Comparison of ENCODE assay signal across 23 cellular contexts in the genomic region with DNA sequence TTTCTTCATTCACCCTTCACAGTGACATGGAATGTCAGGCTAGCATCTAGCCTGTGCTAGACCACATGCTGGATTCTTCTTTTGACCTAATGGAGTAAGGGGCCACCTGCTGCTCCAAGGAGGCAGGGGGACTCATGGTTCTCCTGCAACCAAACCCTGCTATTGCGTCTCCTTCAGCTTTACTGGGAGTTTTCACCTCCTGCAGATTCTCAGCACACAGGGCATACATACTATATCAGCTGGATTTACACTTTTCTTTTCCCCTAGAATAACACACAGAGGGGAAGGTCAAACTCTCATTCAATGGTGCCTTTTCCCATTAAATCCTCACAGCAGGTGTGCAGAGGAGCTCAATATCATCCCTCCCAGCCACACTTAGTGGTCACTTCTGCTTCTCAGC. TPM values are rescaled to one million over a fixed set of nuclear protein-coding genes. Genes with fewer than 3 reads are reported as not detected.
DNase-seq lines count a peak whose midpoint lies in the region; ATAC-seq, FAIRE-seq and TF ChIP-seq lines count a peak whose summit lies in the region.
"Had no signal": no experiment of that assay in that cellular context is flagged by ENCODE, and none has a peak within 500 bp of the region (broad histone marks: within the 10 kb centered on the region; RNA-seq: fewer than 3 reads in every experiment).

No MANE protein-coding gene starts in this region.

- H3K36me3 Mint-ChIP-seq in GM23338 (ENCODE audit: low read depth) = no peaks in the 10 kb centered on the region
- H3K36me3 Mint-ChIP-seq: CD4-positive, CD25-positive, alpha-beta regulatory T cell; CD8-positive, alpha-beta memory T cell; IgD-negative memory B cell had no signal

- H3K27ac ChIP-seq in GM23338 (ENCODE audit: low read depth) (no peak overlapping the region), H1 (ENCODE audit: low read depth, low read length) (no peak overlapping the region), mesendoderm (ENCODE audit: low read depth, low read length) (no peak overlapping the region)
- H3K27ac ChIP-seq: BLaER1 had no signal

- H3K79me1 ChIP-seq in H1 (ENCODE audit: low read depth, low read length) (no peaks in the 10 kb centered on the region), mesendoderm (ENCODE audit: low read length) (no peaks in the 10 kb centered on the region)

- peak; percentile 75 for FAIRE-seq in H1 (lab: Jason Lieb, UNC)
- FAIRE-seq: GM12892, HepG2, HTR-8/SVneo had no signal

- H4K8ac ChIP-seq in H1 (ENCODE audit: extremely low read depth, insufficient read depth, low read length) (no peak overlapping the region), mesendoderm (ENCODE audit: low read depth, low read length) (no peak overlapping the region)

- H3K18ac ChIP-seq in H1 (ENCODE audit: extremely low read depth, low read length) (no peak overlapping the region), mesendoderm (ENCODE audit: low read length) (no peak overlapping the region)

- no peak overlapping the region for H4K91ac ChIP-seq in H1 (replicated peaks; ENCODE audit: insufficient read length, low read length)

- no peak overlapping the region for H2BK12ac ChIP-seq in H1 (ENCODE audit: low read depth, low read length)

- H3K4me1 ChIP-seq in GM23338 (ENCODE audit: insufficient read depth) (peaks cover 4% of the 10 kb centered on the region), H1 (replicated peaks in 1 of 4; ENCODE audit: control insufficient read depth in 3 of 4, insufficient read depth in 4 of 4, low read length in 3 of 4) (peaks cover 0 to 3% (median 0%) of the 10 kb centered on the region in 4 experiments; a peak in 2 of 7 replicates), mesendoderm (ENCODE audit: control insufficient read depth, low read depth, low read length) (no peaks in the 10 kb centered on the region)
- H3K4me1 ChIP-seq: BLaER1 had no signal

- H3K36me3 ChIP-seq in GM23338 (ENCODE audit: insufficient read depth) (no peaks in the 10 kb centered on the region), H1 (ENCODE audit: control insufficient read depth in 2 of 4, insufficient read depth in 4 of 4, low read length in 3 of 4) (no peaks in the 10 kb centered on the region), mesendoderm (ENCODE audit: control insufficient read depth, insufficient read depth, low read length) (no peaks in the 10 kb centered on the region)
- H3K36me3 ChIP-seq: BLaER1 had no signal

- H3K27me3 ChIP-seq in GM23338 (ENCODE audit: insufficient read depth) = peaks cover 11% of the 10 kb centered on the region; the same call in 1 of the 2 replicates
- H3K27me3 ChIP-seq in H1 (replicated peaks in 1 of 4; ENCODE audit: control insufficient read depth in 3 of 4, extremely low read depth in 1 of 4, insufficient read depth in 3 of 4, low read length in 3 of 4) = peaks cover 6 to 10% (median 8%) of the 10 kb centered on the region in 4 experiments; a peak in 5 of 7 replicates
- H3K27me3 ChIP-seq in mesendoderm (ENCODE audit: insufficient read depth, low read length, poor library complexity) = no peaks in the 10 kb centered on the region
- H3K27me3 ChIP-seq: BLaER1 had no signal

- peaks cover 15% of the 10 kb centered on the region for H3K27me3 Mint-ChIP-seq in GM23338 (ENCODE audit: insufficient read depth, low read depth, poor library complexity)

- H2BK15ac ChIP-seq in H1 (ENCODE audit: low read length) (no peak overlapping the region), mesendoderm (replicated peaks; ENCODE audit: low read depth) (no peak overlapping the region)

- H3K9me3 ChIP-seq in H1 (ENCODE audit: insufficient read depth in 2 of 2, low read depth in 1 of 2, low read length in 1 of 2) = no peaks in the 10 kb centered on the region
- H3K9me3 ChIP-seq: BLaER1 had no signal

- DNase-seq in GM23338 (ENCODE audit: low spot score) = peak; percentile 14
- DNase-seq in NCI-H146 treated with DMSO at 0.1 percent for 48 hours (lab: John Stamatoyannopoulos, UW; ENCODE audit: unreplicated experiment) = peak; percentile 71
- DNase-seq in H1 (ENCODE audit: low read depth in 1 of 2, low spot score in 2 of 2) = no peak
- peak; percentile 15 for DNase-seq in mesendoderm
- no peak for DNase-seq in G401 (ENCODE audit: low spot score)
- no peak for DNase-seq in T-helper 2 cell
- DNase-seq in HUDEP-2 (lab: John Stamatoyannopoulos, UW; ENCODE audit: unreplicated experiment in 76 of 76) = no peak
- no peak for DNase-seq in KG1 (lab: John Stamatoyannopoulos, UW)
- DNase-seq: 8988T; CD4-positive, CD25-positive, alpha-beta regulatory T cell; CD8-positive, alpha-beta memory T cell; COR-L47; DMS 273 treated with DMSO at 0.1 percent for 48 hours; DMS53; GDM1; HCEC 1CT; HFFc6; KBM-7 had no signal

- H3K4ac ChIP-seq in H1 (replicated peaks; ENCODE audit: insufficient read length, low read depth, low read length) = no peak overlapping the region
- H3K4ac ChIP-seq in mesendoderm (ENCODE audit: low read depth, low read length) = no peak overlapping the region

- no peak overlapping the region for H3K4me3 Mint-ChIP-seq in GM23338
- H3K4me3 Mint-ChIP-seq: CD4-positive, CD25-positive, alpha-beta regulatory T cell; CD8-positive, alpha-beta memory T cell; HFFc6; IgD-negative memory B cell had no signal

- no peak for TF ChIP-seq RAD21 in H1 (IDR thresholded peaks at IDR 0.05 in 1 of 2, conservative IDR thresholded peaks at IDR 0.05 in 1 of 2; ENCODE audit: low read depth in 2 of 2, low read length in 2 of 2)

- H3K9me2 ChIP-seq in GM23338 (ENCODE audit: insufficient read depth) = 0 out of 2 replicates have a peak, but pooled peaks cover 1% of the 10 kb centered on the region

- ATAC-seq in GM23338 = peak; percentile 93
- ATAC-seq: HepG2 had no signal

- H4K5ac ChIP-seq in H1 (ENCODE audit: insufficient read length, low read depth, low read length) (no peak overlapping the region), mesendoderm (ENCODE audit: low read length) (no peak overlapping the region)

- TF ChIP-seq EP300 in H1 (IDR thresholded peaks at IDR 0.05; ENCODE audit: borderline replicate concordance in 1 of 2, low read depth in 2 of 2, low read length in 2 of 2) = no peak

- no peak overlapping the region for H2BK120ac ChIP-seq in H1 (replicated peaks; ENCODE audit: low read depth, low read length)
- H2BK120ac ChIP-seq in mesendoderm (ENCODE audit: low read depth, low read length) = no peak overlapping the region

- H2BK20ac ChIP-seq in H1 (ENCODE audit: low read length) = no peak overlapping the region

- peaks cover 10% of the 10 kb centered on the region for H3K4me1 Mint-ChIP-seq in GM23338
- H3K4me1 Mint-ChIP-seq: CD8-positive, alpha-beta memory T cell; IgD-negative memory B cell had no signal

- H3K56ac ChIP-seq in H1 (replicated peaks; ENCODE audit: insufficient read length, low read depth, low read length) (no peak overlapping the region), mesendoderm (ENCODE audit: low read length) (no peak overlapping the region)

- no peak for TF ChIP-seq POLR2A in H1 (IDR thresholded peaks at IDR 0.05; ENCODE audit: control extremely low read depth in 1 of 2, low read depth in 2 of 2, low read length in 2 of 2)

- H3K4me2 ChIP-seq in GM23338 (no peak overlapping the region), H1 (ENCODE audit: insufficient read depth in 1 of 2, low read depth in 2 of 2, low read length in 2 of 2) (no peak overlapping the region), mesendoderm (ENCODE audit: low read length) (no peak overlapping the region)
- H3K4me2 ChIP-seq: BLaER1 had no signal

- H3K27ac Mint-ChIP-seq in GM23338 = no peak overlapping the region
- H3K27ac Mint-ChIP-seq: CD4-positive, CD25-positive, alpha-beta regulatory T cell; CD8-positive, alpha-beta memory T cell; HFFc6; IgD-negative memory B cell had no signal

- H3K79me2 ChIP-seq in GM23338 (replicated peaks; ENCODE audit: insufficient read depth) = no peaks in the 10 kb centered on the region
- H3K79me2 ChIP-seq in H1 (ENCODE audit: control insufficient read depth in 1 of 2, insufficient read depth in 2 of 2, low read length in 2 of 2) = no peaks in the 10 kb centered on the region
- no peaks in the 10 kb centered on the region for H3K79me2 ChIP-seq in mesendoderm (ENCODE audit: control insufficient read depth, insufficient read depth, low read length)

- H2AFZ ChIP-seq in GM23338 (no peak overlapping the region), H1 (ENCODE audit: low read length) (no peak overlapping the region)

- H3K14ac ChIP-seq in H1 (ENCODE audit: insufficient read length) = no peak overlapping the region

- no peaks in the 10 kb centered on the region for H3K9me3 Mint-ChIP-seq in GM23338
- H3K9me3 Mint-ChIP-seq: HFFc6, IgD-negative memory B cell had no signal

- H3K23me2 ChIP-seq in H1 (ENCODE audit: low read depth, low read length) = peaks cover 3% of the 10 kb centered on the region; the same call in 1 of the 2 replicates

- H2AK5ac ChIP-seq in H1 (ENCODE audit: low read depth, low read length) (no peak overlapping the region), mesendoderm (ENCODE audit: low read length) (no peak overlapping the region)

- TF ChIP-seq CTCF in GM23338 (conservative IDR thresholded peaks at IDR 0.05; ENCODE audit: low read depth in 2 of 2) (no peak), H1 (IDR thresholded peaks at IDR 0.05; ENCODE audit: control extremely low read depth in 1 of 3, insufficient read depth in 1 of 3, low read depth in 1 of 3, low read length in 3 of 3) (no peak)

- CTCF ChIA-PET in H1 (lab: Charles Lee; ENCODE audit: partially characterized antibody) = interaction anchor here (1.4 kb wide), 1 partner anchor 37 kb away, joined by 3 read pairs; no protein-coding TSS in a partner anchor

- H3K4me3 ChIP-seq in GM23338 (no peak overlapping the region), H1 (ENCODE audit: extremely low read depth in 1 of 4, insufficient read depth in 2 of 4, low read depth in 3 of 4, low read length in 4 of 4) (no peak overlapping the region), mesendoderm (ENCODE audit: low read length) (no peak overlapping the region)
- H3K4me3 ChIP-seq: BLaER1 had no signal

- POLR2A ChIA-PET in H1 (lab: Charles Lee; ENCODE audit: partially characterized antibody) = interaction anchor here (0.7 to 1.0 kb wide), 2 partner anchors 16 to 17 kb away, joined by 3 to 4 read pairs; a partner anchor contains a TSS

- no peak overlapping the region for H3K23ac ChIP-seq in H1 (ENCODE audit: insufficient read length)
- H3K23ac ChIP-seq in mesendoderm (ENCODE audit: low read length) = no peak overlapping the region

- WGBS in H1 (ENCODE audit: extremely low coverage in 1 of 2, insufficient coverage in 1 of 2, insufficient read length in 1 of 2, insufficient replicate concordance in 2 of 2, low coverage in 1 of 2, low lambda C conversion rate in 2 of 2, missing lambda C conversion rate in 1 of 2), 2 experiments = 30% methylated on average over 1 of the region's 1 CpG; no CpG with 5 or more reads in 1 of the 2 experiments
- WGBS in mesendoderm (ENCODE audit: extremely low coverage, insufficient coverage, low lambda C conversion rate) = no CpG with 5 or more reads among the region's 1 CpG

- no peaks in the 10 kb centered on the region for H3F3A ChIP-seq in GM23338 (replicated peaks; ENCODE audit: low read depth)

- H2BK5ac ChIP-seq in H1 (ENCODE audit: low read depth, low read length) = no peak overlapping the region
- H2BK5ac ChIP-seq in mesendoderm (ENCODE audit: low read length) = no peak overlapping the region

- H3K9ac ChIP-seq in H1 (replicated peaks in 1 of 4; ENCODE audit: extremely low read depth in 1 of 4, low read depth in 3 of 4, low read length in 3 of 4) (no peak overlapping the region), mesendoderm (ENCODE audit: low read length) (no peak overlapping the region)
- H3K9ac ChIP-seq: BLaER1 had no signal

- H4K20me1 ChIP-seq in GM23338 (replicated peaks; ENCODE audit: insufficient read depth) (no peaks in the 10 kb centered on the region), H1 (replicated peaks in 1 of 2; ENCODE audit: control insufficient read depth in 1 of 2, insufficient read depth in 2 of 2, low read length in 2 of 2) (no peaks in the 10 kb centered on the region)
- H4K20me1 ChIP-seq: BLaER1 had no signal

- in situ Hi-C loops in G401 (cut with HindIII; ENCODE audit: low sequenced_read_pairs) = no loop called here

RNA-seq across cellular contexts. Expression of a gene that starts 16.6 kb away (rescaled TPM):
- total RNA-seq in GM23338 (2014; rRNA removed; shearing (Covaris generic)) = 8.8 and 18.3 TPM in 2 replicates
- polyA plus RNA-seq in GM23338 (2016; fragmentation: Nextera tagmentation; extraction: Ambion mirVana) (8.1 and 12.2 TPM in 2 replicates), H1 (2011; rRNA removed) (2.0 and 2.1 TPM in 2 replicates)
- total RNA-seq in H1 (2021; fragmentation: NEBNext Ultra II Directional; extraction: Animal tissue kit (Norgen Biotek cat#: 25700)) = 5.2 and 7.1 TPM in 2 replicates
- polyA plus RNA-seq in H1 (2011; cell fraction: cytosol; rRNA removed) = 3.8 TPM
- polyA plus RNA-seq in H1 (2011; cell fraction: nucleus; rRNA removed) = 1.6 TPM
- polyA plus RNA-seq in H1 (2012, experiment 1 of 2) = 2.8 to 11.9 TPM (median 3.8 TPM) in 4 replicates
- 1.7 TPM for polyA plus RNA-seq in H1 (2012, experiment 2 of 2)
- polyA plus RNA-seq in H1 (2013, experiment 1 of 2) = 4.8 TPM
- polyA plus RNA-seq in H1 (2013, experiment 2 of 2) = 3.2 TPM
- polyA minus RNA-seq in H1 (2011; rRNA and poly(A)+ RNA removed) = 2.4 and 2.6 TPM in 2 replicates
- 6.5 TPM for polyA minus RNA-seq in H1 (2011; cell fraction: cytosol; rRNA and poly(A)+ RNA removed)
- polyA minus RNA-seq in H1 (2011; cell fraction: nucleus; rRNA and poly(A)+ RNA removed) = 5.3 TPM
- 1.8 TPM for polyA plus RNA-seq in mesendoderm (2013, experiment 1 of 2)
- polyA plus RNA-seq in mesendoderm (2013, experiment 2 of 2) = 1.3 TPM
- total RNA-seq in G401 (2014; rRNA removed; shearing (Covaris generic)) = not detected in 2 replicates
- total RNA-seq: HepG2 had no signal
- polyA plus RNA-seq: HepG2 had no signal

RNA-seq across cellular contexts. Expression of a gene that starts 46.0 kb away (rescaled TPM):
- total RNA-seq in GM23338 (2014; rRNA removed; shearing (Covaris generic)) = 20.8 and 26.4 TPM in 2 replicates
- polyA plus RNA-seq in GM23338 (2016; fragmentation: Nextera tagmentation; extraction: Ambion mirVana) (12.7 and 16.4 TPM in 2 replicates), H1 (2011; rRNA removed) (5.0 and 5.6 TPM in 2 replicates)
- 22.7 and 23.2 TPM in 2 replicates for total RNA-seq in H1 (2021; fragmentation: NEBNext Ultra II Directional; extraction: Animal tissue kit (Norgen Biotek cat#: 25700))
- polyA plus RNA-seq in H1 (2011; cell fraction: cytosol; rRNA removed) = 9.3 TPM
- 2.9 TPM for polyA plus RNA-seq in H1 (2011; cell fraction: nucleus; rRNA removed)
- 8.4 to 13.0 TPM (median 10.1 TPM) in 4 replicates for polyA plus RNA-seq in H1 (2012, experiment 1 of 2)
- 0.66 TPM for polyA plus RNA-seq in H1 (2012, experiment 2 of 2)
- polyA plus RNA-seq in H1 (2013, experiment 1 of 2) = 31.7 TPM
- polyA plus RNA-seq in H1 (2013, experiment 2 of 2) = 35.2 TPM
- polyA minus RNA-seq in H1 (2011; rRNA and poly(A)+ RNA removed) = 10.9 and 17.4 TPM in 2 replicates
- 17.9 TPM for polyA minus RNA-seq in H1 (2011; cell fraction: cytosol; rRNA and poly(A)+ RNA removed)
- 13.5 TPM for polyA minus RNA-seq in H1 (2011; cell fraction: nucleus; rRNA and poly(A)+ RNA removed)
- 16.0 TPM for polyA plus RNA-seq in mesendoderm (2013, experiment 1 of 2)
- 15.7 TPM for polyA plus RNA-seq in mesendoderm (2013, experiment 2 of 2)
- total RNA-seq in G401 (2014; rRNA removed; shearing (Covaris generic)) = 23.1 and 25.1 TPM in 2 replicates

Comparison
In these comparisons a context has a peak if more than half of its experiments do, and no peak if none do; other contexts are left out.
1. DNase-seq: peak in GM23338 (single experiment), NCI-H146 treated with DMSO at 0.1 percent for 48 hours (single experiment) and mesendoderm (single experiment); none in H1 (0 of 2), G401 (single experiment), T-helper 2 cell (0 of 5), HUDEP-2 (0 of 76) and KG1 (single experiment).